In the genomic region with DNA sequence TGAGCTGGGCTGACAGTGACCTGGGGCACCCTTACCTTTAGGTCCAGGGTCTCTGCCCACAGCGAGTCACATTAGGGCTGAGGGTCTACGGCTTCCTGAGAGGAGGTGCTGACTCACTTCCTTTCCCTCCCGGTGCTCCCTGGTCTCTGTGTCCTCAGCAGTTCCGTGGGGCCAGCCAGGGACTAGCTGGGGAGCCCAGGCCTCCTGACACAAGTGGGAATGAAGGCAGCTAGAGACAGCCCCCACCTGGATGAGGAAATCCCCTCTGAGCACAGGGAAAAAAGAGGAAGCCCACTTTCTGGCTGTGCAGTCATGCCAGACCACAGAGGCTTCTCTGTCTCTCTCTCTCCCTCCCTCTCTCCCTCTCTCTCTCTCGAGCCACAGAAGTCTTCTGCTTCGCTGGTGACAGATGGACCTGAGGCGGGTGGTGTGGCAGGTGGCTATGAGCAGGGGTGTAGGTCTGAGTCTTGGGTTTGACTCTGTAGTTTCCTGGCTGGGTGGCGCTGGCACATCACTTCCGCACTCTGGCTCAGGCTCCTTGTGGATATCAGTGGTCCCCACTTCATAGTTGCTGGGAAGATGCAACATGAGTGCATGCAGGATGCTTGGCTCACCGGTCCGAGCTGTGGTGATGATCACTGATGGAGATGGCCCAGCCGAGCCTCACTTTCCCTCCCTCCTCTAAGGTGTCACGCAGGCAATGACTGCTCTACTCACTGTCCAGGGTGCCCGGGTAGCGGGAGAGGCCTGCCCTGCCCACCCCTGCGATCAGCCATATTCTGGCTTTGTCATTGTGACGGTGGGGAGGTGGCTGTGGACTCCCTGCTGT, we compare ENCODE assay signal across 9 cellular contexts. TPM values are rescaled to one million over a fixed set of nuclear protein-coding genes. Genes with fewer than 3 reads are reported as not detected.
DNase-seq lines count a peak whose midpoint lies in the region; ATAC-seq and TF ChIP-seq lines count a peak whose summit lies in the region.
"Had no signal": no experiment of that assay in that cellular context is flagged by ENCODE, and none has a peak within 500 bp of the region (broad histone marks: within the 10 kb centered on the region; RNA-seq: fewer than 3 reads in every experiment).

No MANE protein-coding gene starts in this region.

- TF ChIP-seq EP300 in sigmoid colon (IDR thresholded peaks at IDR 0.05) (no peak), gastroesophageal sphincter (IDR thresholded peaks at IDR 0.05) (no peak)

- 65 to 80% methylated on average over 17 of the region's 17 CpGs for WGBS in sigmoid colon, 2 donors
- 0 to 69% methylated on average over 1 to 4 of the region's 17 CpGs for WGBS in gastroesophageal sphincter (ENCODE audit: low coverage in 1 of 2), 2 donors

- peak; percentile 56 for DNase-seq in NCI-H82 (lab: John Stamatoyannopoulos, UW)
- no peak for DNase-seq in NCI-H82 treated with DMSO at 0.1 percent for 48 hours (lab: John Stamatoyannopoulos, UW; ENCODE audit: unreplicated experiment)
- DNase-seq in KG1 (lab: John Stamatoyannopoulos, UW) = peak; percentile 42
- DNase-seq in sigmoid colon = peak; percentile 57
- DNase-seq in Right ventricle myocardium superior = no peak
- no peak for DNase-seq in NCI-H226

- peaks cover 38% of the 10 kb centered on the region for H3K4me1 Mint-ChIP-seq in brain

- H3K27me3 Mint-ChIP-seq in brain = peaks cover 8% of the 10 kb centered on the region

- H3K36me3 ChIP-seq in sigmoid colon (peaks cover 0 to 19% (median 9%) of the 10 kb centered on the region in 4 donors), gastroesophageal sphincter (peaks cover 0 to 27% of the 10 kb centered on the region in 2 donors)

- H3K27me3 ChIP-seq in sigmoid colon (no peaks in the 10 kb centered on the region), gastroesophageal sphincter (no peaks in the 10 kb centered on the region)

- intact Hi-C loops in sigmoid colon (cut with DNase I) = no loop called here
- intact Hi-C loops in Right ventricle myocardium superior (cut with DNase I) = no loop called here

- H3K9me3 Mint-ChIP-seq in brain = no peaks in the 10 kb centered on the region

- peaks cover 19% of the 10 kb centered on the region for H3K36me3 Mint-ChIP-seq in brain

- H3K27ac ChIP-seq in sigmoid colon (no peak overlapping the region), gastroesophageal sphincter (no peak overlapping the region)
- H3K27ac ChIP-seq: A549 had no signal

- H3K27ac Mint-ChIP-seq in brain = peak overlapping the region in 2 of 5 experiments; percentile 67 to 69

- ATAC-seq in Right ventricle myocardium superior (ENCODE audit: poor library complexity) (no peak), gastroesophageal sphincter (no peak)
- ATAC-seq: A549 had no signal

- peak overlapping the region in 3 of 5 experiments; percentile 43 to 77 (median 48) for H3K4me3 Mint-ChIP-seq in brain

- H3K4me3 ChIP-seq in sigmoid colon = no peak overlapping the region
- no peak overlapping the region for H3K4me3 ChIP-seq in gastroesophageal sphincter
- H3K4me3 ChIP-seq: A549 had no signal

- peaks cover 0 to 35% (median 28%) of the 10 kb centered on the region in 4 donors for H3K4me1 ChIP-seq in sigmoid colon
- peaks cover 0 to 59% (median 22%) of the 10 kb centered on the region in 3 donors for H3K4me1 ChIP-seq in gastroesophageal sphincter

- TF ChIP-seq POLR2A in sigmoid colon (IDR thresholded peaks at IDR 0.05) = no peak
- TF ChIP-seq POLR2A in gastroesophageal sphincter (IDR thresholded peaks at IDR 0.05) = no peak

- no peak for TF ChIP-seq CTCF in brain (conservative IDR thresholded peaks at IDR 0.05)
- no peak for TF ChIP-seq CTCF in sigmoid colon (IDR thresholded peaks at IDR 0.05)
- TF ChIP-seq CTCF in gastroesophageal sphincter (IDR thresholded peaks at IDR 0.05) = no peak

- H3K9me3 ChIP-seq in sigmoid colon (no peaks in the 10 kb centered on the region), gastroesophageal sphincter (no peaks in the 10 kb centered on the region)
- H3K9me3 ChIP-seq: A549 had no signal

RNA-seq across cellular contexts. Expression of gene SLC66A1, which starts 3.5 kb away (rescaled TPM):
- 19.9 TPM for polyA plus RNA-seq in brain (ENCODE audit: insufficient read depth, low read depth, low replicate concordance)
- total RNA-seq in sigmoid colon = 10 to 100 TPM in 1 of 4 donors, 1 to 10 TPM in 3; 7.5 to 15.2 (median 8.8) TPM
- 10 to 100 TPM in 1 of 3 donors, 1 to 10 TPM in 2; 5.1 to 16.0 (median 7.2) TPM for polyA plus RNA-seq in sigmoid colon
- 5.8 TPM for total RNA-seq in Right ventricle myocardium superior
- total RNA-seq in gastroesophageal sphincter = 10 to 100 TPM in 3 of 4 donors, 1 to 10 TPM in 1; 8.1 to 12.3 (median 11.7) TPM

RNA-seq across cellular contexts. Expression of gene AKR7A2, which starts 3.6 kb away (rescaled TPM):
- polyA plus RNA-seq in brain (ENCODE audit: insufficient read depth, low read depth, low replicate concordance) (136 TPM), sigmoid colon (10 to 100 TPM; 64.2 to 99.6 (median 84.1) TPM)
- total RNA-seq in sigmoid colon (100 to 1,000 TPM in 1 of 4 donors, 10 to 100 TPM in 3; 55.8 to 110 (median 77.2) TPM), Right ventricle myocardium superior (40.6 TPM), gastroesophageal sphincter (10 to 100 TPM; 58.2 to 77.2 (median 63.7) TPM)

RNA-seq across cellular contexts. Expression of gene AKR7A3, which starts 27.0 kb away (rescaled TPM):
- polyA plus RNA-seq in brain (ENCODE audit: insufficient read depth, low read depth, low replicate concordance) (1.1 TPM), sigmoid colon (100 to 1,000 TPM in 1 of 3 donors, 10 to 100 TPM in 2; 72.1 to 110 (median 78.3) TPM)
- total RNA-seq in sigmoid colon (1 to 10 TPM in 3 of 4 donors, under 1 TPM in 1; 0.71 to 1.9 (median 1.5) TPM), Right ventricle myocardium superior (not detected), gastroesophageal sphincter (1 to 10 TPM in 1 of 4 donors, under 1 TPM in 3; 0.27 to 1.6 (median 0.71) TPM)

Comparison
In these comparisons a context has a peak if more than half of its experiments do, and no peak if none do; other contexts are left out.
1. DNase-seq: peak in NCI-H82 (single experiment), KG1 (single experiment) and sigmoid colon (single experiment); none in NCI-H82 treated with DMSO at 0.1 percent for 48 hours (single experiment), Right ventricle myocardium superior (single experiment) and NCI-H226 (single experiment).